ENCODE assay signal across 22 cellular contexts in genomic region chr7:30849565-30849964, GRCh38.
DNase-seq lines count a peak whose midpoint lies in the region; ATAC-seq, FAIRE-seq and TF ChIP-seq lines count a peak whose summit lies in the region.
"Had no signal": no experiment of that assay in that cellular context is flagged by ENCODE, and none has a peak within 500 bp of the region (broad histone marks: within the 10 kb centered on the region; RNA-seq: fewer than 3 reads in every experiment).

No MANE protein-coding gene starts in this region.

- POLR2A ChIA-PET in endothelial cell of umbilical vein (lab: Charles Lee), result no interaction called here

- H3K9me3 ChIP-seq in endothelial cell of umbilical vein (replicated peaks; ENCODE audit: control insufficient read depth, insufficient read depth, low read length) (no peaks in the 10 kb centered on the region), osteoblast (ENCODE audit: low read depth, low read length) (no peaks in the 10 kb centered on the region)

- no peaks in the 10 kb centered on the region for H3K27me3 ChIP-seq in endothelial cell of umbilical vein (ENCODE audit: control insufficient read depth in 2 of 2, insufficient read depth in 2 of 2, low read length in 2 of 2)
- H3K27me3 ChIP-seq in osteoblast (ENCODE audit: insufficient read depth, low read length), result no peaks in the 10 kb centered on the region

- CTCF ChIA-PET in endothelial cell of umbilical vein (lab: Charles Lee), result interaction anchor here (1.9 kb wide), 1 partner anchor 89 kb away, joined by 7 read pairs; no protein-coding TSS in a partner anchor

- dilution Hi-C loops in endothelial cell of umbilical vein (cut with MboI; ENCODE audit: extremely low pct_ligation_motif_present, low sequenced_read_pairs), result no loop called here

- H3K9me1 ChIP-seq in endothelial cell of umbilical vein (replicated peaks; ENCODE audit: control insufficient read depth, extremely low read depth, insufficient read depth, low read length), result no peaks in the 10 kb centered on the region

- H3K36me3 ChIP-seq in endothelial cell of umbilical vein (ENCODE audit: control insufficient read depth in 2 of 2, extremely low read depth in 1 of 2, insufficient read depth in 2 of 2, low read length in 2 of 2) (no peaks in the 10 kb centered on the region), osteoblast (ENCODE audit: insufficient read depth, low read length) (no peaks in the 10 kb centered on the region)

- no peak overlapping the region for H3K4me3 Mint-ChIP-seq in activated T-helper 17 cell treated with anti-CD3 and anti-CD28 coated beads, Interleukin-2, amount 50 U/mL, for 72 hours
- no peak overlapping the region for H3K4me3 Mint-ChIP-seq in type B pancreatic cell
- H3K4me3 Mint-ChIP-seq: CD4-positive, CD25-positive, alpha-beta regulatory T cell; HFFc6 had no signal

- no peak overlapping the region for H3K4me3 ChIP-seq in endothelial cell of umbilical vein (replicated peaks in 1 of 3; ENCODE audit: insufficient read depth in 1 of 3, low read depth in 1 of 3, low read length in 3 of 3)
- H3K4me3 ChIP-seq in osteoblast (ENCODE audit: insufficient read depth, low read length), result no peak overlapping the region

- TF ChIP-seq POLR2A in endothelial cell of umbilical vein (IDR thresholded peaks at IDR 0.05; ENCODE audit: low read depth, low read length), result no peak

- TF ChIP-seq CTCF in endothelial cell of umbilical vein (IDR thresholded peaks at IDR 0.05; ENCODE audit: extremely low read depth in 1 of 2, insufficient read depth in 1 of 2, low read depth in 1 of 2, low read length in 2 of 2) (no peak), osteoblast (IDR thresholded peaks at IDR 0.05; ENCODE audit: extremely low read depth, low read depth, low read length) (no peak), type B pancreatic cell (conservative IDR thresholded peaks at IDR 0.05) (no peak)

- BruUV-seq in endothelial cell of umbilical vein (replicated peaks; lab: Mats Ljungman, UMichigan), result no TSS peak

- ATAC-seq in activated T-helper 17 cell treated with anti-CD3 and anti-CD28 coated beads, Interleukin-2, amount 50 U/mL, for 72 hours (replicated peaks), result no peak

- intact Hi-C loops in endothelial cell of umbilical vein (cut with micrococcal nuclease), result loop anchor here (2.0 kb wide), 2 partner anchors 43 to 71 kb away; no protein-coding TSS in a partner anchor

- no peaks in the 10 kb centered on the region for H3K9me3 Mint-ChIP-seq in activated T-helper 17 cell treated with anti-CD3 and anti-CD28 coated beads, Interleukin-2, amount 50 U/mL, for 72 hours
- no peaks in the 10 kb centered on the region for H3K9me3 Mint-ChIP-seq in type B pancreatic cell
- H3K9me3 Mint-ChIP-seq: HFFc6 had no signal

- H3K27ac Mint-ChIP-seq in activated T-helper 17 cell treated with anti-CD3 and anti-CD28 coated beads, Interleukin-2, amount 50 U/mL, for 72 hours, result peak overlapping the region; percentile 3
- peak overlapping the region; percentile 9 for H3K27ac Mint-ChIP-seq in type B pancreatic cell
- H3K27ac Mint-ChIP-seq: CD4-positive, CD25-positive, alpha-beta regulatory T cell; HFFc6 had no signal

- H3K27me3 Mint-ChIP-seq in activated T-helper 17 cell treated with anti-CD3 and anti-CD28 coated beads, Interleukin-2, amount 50 U/mL, for 72 hours, result no peaks in the 10 kb centered on the region
- H3K27me3 Mint-ChIP-seq in type B pancreatic cell, result no peaks in the 10 kb centered on the region
- H3K27me3 Mint-ChIP-seq: CD4-positive, CD25-positive, alpha-beta regulatory T cell had no signal

- H3K27ac ChIP-seq in endothelial cell of umbilical vein (ENCODE audit: insufficient read depth, low read depth, low read length) (no peak overlapping the region), osteoblast (ENCODE audit: low read depth, low read length) (no peak overlapping the region)

- FAIRE-seq in endothelial cell of umbilical vein (lab: Jason Lieb, UNC), result no peak
- FAIRE-seq: G401.6, HTR-8/SVneo had no signal

- H3K4me1 ChIP-seq in endothelial cell of umbilical vein (ENCODE audit: control insufficient read depth, extremely low read depth, insufficient read depth, low read length) (peaks cover 32% of the 10 kb centered on the region), osteoblast (ENCODE audit: insufficient read depth, low read length) (no peaks in the 10 kb centered on the region)

- H3K36me3 Mint-ChIP-seq in activated T-helper 17 cell treated with anti-CD3 and anti-CD28 coated beads, Interleukin-2, amount 50 U/mL, for 72 hours (ENCODE audit: low read depth), result no peaks in the 10 kb centered on the region
- no peaks in the 10 kb centered on the region for H3K36me3 Mint-ChIP-seq in type B pancreatic cell
- H3K36me3 Mint-ChIP-seq: CD4-positive, CD25-positive, alpha-beta regulatory T cell had no signal

- DNase-seq in endothelial cell of umbilical vein (ENCODE audit: low read depth, low spot score), result peak; percentile 13
- peak; percentile 62 for DNase-seq in osteoblast (ENCODE audit: insufficient read length, low spot score, missing footprints)
- no peak for DNase-seq in type B pancreatic cell (ENCODE audit: extremely low spot score, unreplicated experiment)
- no peak for DNase-seq in iPS-NIHi7 (ENCODE audit: extremely low spot score)
- DNase-seq in inferior parietal cortex (ENCODE audit: extremely low spot score), result no peak
- DNase-seq in stimulated activated CD4-positive, alpha-beta T cell treated with anti-CD3 and anti-CD28 coated beads, Interleukin-1b, Interleukin-23, amount 100 ng/mL, for 48 hours, result no peak
- DNase-seq: AML-193; CD4-positive, CD25-positive, alpha-beta regulatory T cell; COR-L47; DMS 273 treated with DMSO at 0.1 percent for 48 hours; H7; HFFc6; IMR-90; NCI-H1417 treated with DMSO at 0.1 percent for 48 hours; NCI-H187 treated with DMSO at 0.1 percent for 48 hours; NCI-H2227 treated with DMSO at 0.1 percent for 48 hours; NCI-H510A treated with DMSO at 0.1 percent for 48 hours; NCI-H774; SHP77 had no signal

- no peak overlapping the region for H2AFZ ChIP-seq in endothelial cell of umbilical vein (ENCODE audit: low read depth, low read length)
- H2AFZ ChIP-seq in osteoblast (ENCODE audit: low read length), result no peak overlapping the region

- H4K20me1 ChIP-seq in endothelial cell of umbilical vein (replicated peaks; ENCODE audit: control insufficient read depth, extremely low read depth, insufficient read depth, low read length) (no peaks in the 10 kb centered on the region), osteoblast (ENCODE audit: insufficient read depth, low read length) (no peaks in the 10 kb centered on the region)

- H3K79me2 ChIP-seq in endothelial cell of umbilical vein (ENCODE audit: control insufficient read depth, insufficient read depth, low read length) (no peaks in the 10 kb centered on the region), osteoblast (ENCODE audit: insufficient read depth, low read length) (no peaks in the 10 kb centered on the region)

- H3K4me1 Mint-ChIP-seq in activated T-helper 17 cell treated with anti-CD3 and anti-CD28 coated beads, Interleukin-2, amount 50 U/mL, for 72 hours, result no peaks in the 10 kb centered on the region
- H3K4me1 Mint-ChIP-seq in type B pancreatic cell (ENCODE audit: unreplicated experiment), result peaks cover 17% of the 10 kb centered on the region
- H3K4me1 Mint-ChIP-seq: CD4-positive, CD25-positive, alpha-beta regulatory T cell had no signal

- no peak overlapping the region for H3K9ac ChIP-seq in endothelial cell of umbilical vein (replicated peaks; ENCODE audit: extremely low read depth, insufficient read depth, low read length)

- H3K4me2 ChIP-seq in endothelial cell of umbilical vein (ENCODE audit: insufficient read depth, low read length) (no peak overlapping the region), osteoblast (ENCODE audit: insufficient read depth, low read length) (no peak overlapping the region)

TF ChIP-seq in endothelial cell of umbilical vein, 7 proteins besides CTCF, POLR2A, EP300 and RAD21:
- no peak for TF ChIP-seq MYC (IDR thresholded peaks at IDR 0.05; ENCODE audit: low read depth, low read length)
- TF ChIP-seq POLR2AphosphoS5 (IDR thresholded peaks at IDR 0.05; ENCODE audit: insufficient read depth, low read depth, low read length), result no peak
- TF ChIP-seq MAX (IDR thresholded peaks at IDR 0.05; ENCODE audit: insufficient read depth, insufficient read length), result no peak
- TF ChIP-seq FOS (IDR thresholded peaks at IDR 0.05; ENCODE audit: borderline replicate concordance, insufficient read depth, low read length), result no peak
- no peak for TF ChIP-seq JUN (IDR thresholded peaks at IDR 0.05; ENCODE audit: borderline replicate concordance, insufficient read depth, insufficient read length, low read depth)
- TF ChIP-seq GATA2 (IDR thresholded peaks at IDR 0.05; ENCODE audit: insufficient read depth, insufficient read length, low read depth, low read length), result no peak
- no peak for TF ChIP-seq EZH2 (IDR thresholded peaks at IDR 0.05; ENCODE audit: borderline replicate concordance, low read depth, low read length, severe bottlenecking)
TF ChIP-seq in endothelial cell of umbilical vein: peak in this region for 0.

Comparison
In these comparisons a context has a peak if more than half of its experiments do, and no peak if none do; other contexts are left out.
1. DNase-seq: peak in endothelial cell of umbilical vein (single experiment) and osteoblast (single experiment); none in type B pancreatic cell (single experiment), iPS-NIHi7 (single experiment), inferior parietal cortex (single experiment) and stimulated activated CD4-positive, alpha-beta T cell treated with anti-CD3 and anti-CD28 coated beads, Interleukin-1b, Interleukin-23, amount 100 ng/mL, for 48 hours (single experiment).